Comparison of ENCODE assay signal across 21 cellular contexts in genomic region chr7:20312562-20312961, GRCh38. TPM values are rescaled to one million over a fixed set of nuclear protein-coding genes. Genes with fewer than 3 reads are reported as not detected.
"Had no signal": no experiment of that assay in that cellular context is flagged by ENCODE, and none has a peak within 500 bp of the region (broad histone marks: within the 10 kb centered on the region; RNA-seq: fewer than 3 reads in every experiment).

No MANE protein-coding gene starts in this region.

- H3K27ac Mint-ChIP-seq: activated naive CD8-positive, alpha-beta T cell treated with anti-CD3 and anti-CD28 coated beads, Interleukin-2, amount 10 ng/mL, durations not matched to agents 7 days and 5 days; immature natural killer cell; mesothelial cell of epicardium had no signal

- H3K4me3 Mint-ChIP-seq: activated naive CD8-positive, alpha-beta T cell treated with anti-CD3 and anti-CD28 coated beads, Interleukin-2, amount 10 ng/mL, durations not matched to agents 7 days and 5 days; brain; immature natural killer cell; mesothelial cell of epicardium; neural crest cell had no signal

- H3K9me3 ChIP-seq: heart left ventricle, lower lobe of right lung, pancreas, stomach, testis, upper lobe of left lung had no signal

- H3K4me1 ChIP-seq: lower lobe of right lung, pancreas, stomach, testis had no signal

- H3K27ac ChIP-seq: epithelial cell of prostate, heart left ventricle, lower lobe of right lung, pancreas, stomach, testis, upper lobe of left lung had no signal

- H3K36me3 ChIP-seq: heart left ventricle, lower lobe of right lung, pancreas, stomach, upper lobe of left lung had no signal

- DNase-seq: activated CD4-positive, alpha-beta T cell treated with anti-CD3 and anti-CD28 coated beads for 1 hour; activated CD4-positive, alpha-beta T cell treated with anti-CD3 and anti-CD28 coated beads, Interleukin-2, amount 50 U/mL, for 4 hours; activated naive CD4-positive, alpha-beta T cell; activated naive CD8-positive, alpha-beta T cell treated with anti-CD3 and anti-CD28 coated beads, Interleukin-2, amount 10 ng/mL, durations not matched to agents 7 days and 5 days; activated T-cell treated with anti-CD3 and anti-CD28 coated beads for 4 hours; central memory CD4-positive, alpha-beta T cell; cortex of kidney; effector memory CD4-positive, alpha-beta T cell; heart left ventricle; immature natural killer cell; lower lobe of right lung; pancreas; stomach; testis; upper lobe of left lung had no signal

- H3K36me3 Mint-ChIP-seq: activated naive CD8-positive, alpha-beta T cell treated with anti-CD3 and anti-CD28 coated beads, Interleukin-2, amount 10 ng/mL, durations not matched to agents 7 days and 5 days; brain; immature natural killer cell; mesothelial cell of epicardium had no signal

- H3K27me3 ChIP-seq: heart left ventricle, pancreas, stomach, testis, upper lobe of left lung had no signal

- H3K4me1 Mint-ChIP-seq: activated naive CD8-positive, alpha-beta T cell treated with anti-CD3 and anti-CD28 coated beads, Interleukin-2, amount 10 ng/mL, durations not matched to agents 7 days and 5 days; immature natural killer cell had no signal

- H3K9me3 Mint-ChIP-seq: activated naive CD8-positive, alpha-beta T cell treated with anti-CD3 and anti-CD28 coated beads, Interleukin-2, amount 10 ng/mL, durations not matched to agents 7 days and 5 days; brain; mesothelial cell of epicardium; neural crest cell had no signal

- H3K4me3 ChIP-seq: heart left ventricle, lower lobe of right lung, pancreas, stomach, testis, upper lobe of left lung had no signal

- ATAC-seq: heart left ventricle, lower lobe of right lung, pancreas, sciatic nerve had no signal

RNA-seq across cellular contexts. Expression of gene ITGB8, which starts 18.1 kb away (rescaled TPM):
- total RNA-seq: activated naive CD8-positive, alpha-beta T cell treated with anti-CD3 and anti-CD28 coated beads, Interleukin-2, amount 10 ng/mL, durations not matched to agents 7 days and 5 days; T-helper 2 cell treated with Interferon-gamma antibody and Interleukin-4, amounts not matched to agents 100 ng/mL and 5 ng/mL, for 36 hours had no signal
- polyA plus RNA-seq: immature natural killer cell had no signal
